Comparison of ENCODE assay signal across 23 cellular contexts in genomic region chr2:236639461-236639860, GRCh38.
"Had no signal": no experiment of that assay in that cellular context is flagged by ENCODE, and none has a peak within 500 bp of the region (broad histone marks: within the 10 kb centered on the region; RNA-seq: fewer than 3 reads in every experiment).

No MANE protein-coding gene starts in this region.

- ATAC-seq: activated CD4-positive, alpha-beta T cell treated with anti-CD3 and anti-CD28 coated beads for 36 hours; activated CD8-positive, alpha-beta memory T cell treated with anti-CD3 and anti-CD28 coated beads, Interleukin-2, amount 10 ng/mL, durations not matched to agents 7 days and 5 days; Panc1 had no signal

- DNase-seq: activated CD4-positive, alpha-beta T cell treated with anti-CD3 and anti-CD28 coated beads for 36 hours; activated CD8-positive, alpha-beta memory T cell treated with anti-CD3 and anti-CD28 coated beads, Interleukin-2, amount 10 ng/mL, durations not matched to agents 7 days and 5 days; activated effector memory CD4-positive, alpha-beta T cell treated with Interleukin-2 at 50 U/mL for 16 hours; activated naive CD4-positive, alpha-beta T cell; activated T-cell treated with anti-CD3 and anti-CD28 coated beads, Interleukin-2, amount 50 U/mL, for 24 hours; central memory CD4-positive, alpha-beta T cell; MM.1S; NCI-H146; NCI-H187 treated with DMSO at 0.1 percent for 48 hours; NCI-H2081 treated with DMSO at 0.1 percent for 48 hours; NCI-H526; NK-92 treated with Interleukin-12 subunit alpha and Interleukin-12 subunit beta, amount 100 ng/mL, for 24 hours; OCI-M1; Right ventricle myocardium superior; RPMI8226; SJCRH30; SK-N-SH; T-helper 1 cell; WERI-Rb-1 had no signal

- H3K27ac Mint-ChIP-seq: activated CD4-positive, alpha-beta T cell treated with anti-CD3 and anti-CD28 coated beads for 36 hours; activated CD8-positive, alpha-beta memory T cell treated with anti-CD3 and anti-CD28 coated beads, Interleukin-2, amount 10 ng/mL, durations not matched to agents 7 days and 5 days; activated naive CD4-positive, alpha-beta T cell treated with anti-CD3 and anti-CD28 coated beads, Interleukin-2, amount 50 U/mL, for 24 hours; activated T-cell treated with anti-CD3 and anti-CD28 coated beads, Interleukin-2, amount 50 U/mL, for 24 hours; activated T-helper 1 cell treated with anti-CD3 and anti-CD28 coated beads, Interleukin-12 subunit alpha, Interleukin-12 subunit beta, Interleukin-2, Interleukin-4 antibody, amounts not matched to agents 30 ng/mL and 10 ng/mL and 1 ng/mL, durations not matched to agents 14 hours and 24 hours and 36 hours had no signal

- H3K9me3 Mint-ChIP-seq: activated naive CD4-positive, alpha-beta T cell treated with anti-CD3 and anti-CD28 coated beads, Interleukin-2, amount 50 U/mL, for 24 hours; activated T-cell treated with anti-CD3 and anti-CD28 coated beads, Interleukin-2, amount 50 U/mL, for 24 hours had no signal

- H3K36me3 Mint-ChIP-seq: activated CD8-positive, alpha-beta memory T cell treated with anti-CD3 and anti-CD28 coated beads, Interleukin-2, amount 10 ng/mL, durations not matched to agents 7 days and 5 days had no signal

- H3K4me3 Mint-ChIP-seq: activated CD4-positive, alpha-beta T cell treated with anti-CD3 and anti-CD28 coated beads for 36 hours; activated CD8-positive, alpha-beta memory T cell treated with anti-CD3 and anti-CD28 coated beads, Interleukin-2, amount 10 ng/mL, durations not matched to agents 7 days and 5 days; activated naive CD4-positive, alpha-beta T cell treated with anti-CD3 and anti-CD28 coated beads, Interleukin-2, amount 50 U/mL, for 24 hours; activated T-cell treated with anti-CD3 and anti-CD28 coated beads, Interleukin-2, amount 50 U/mL, for 24 hours; activated T-helper 1 cell treated with anti-CD3 and anti-CD28 coated beads, Interleukin-12 subunit alpha, Interleukin-12 subunit beta, Interleukin-2, Interleukin-4 antibody, amounts not matched to agents 30 ng/mL and 10 ng/mL and 1 ng/mL, durations not matched to agents 14 hours and 24 hours and 36 hours had no signal

- H3K4me1 Mint-ChIP-seq: activated CD4-positive, alpha-beta T cell treated with anti-CD3 and anti-CD28 coated beads for 36 hours; activated CD8-positive, alpha-beta memory T cell treated with anti-CD3 and anti-CD28 coated beads, Interleukin-2, amount 10 ng/mL, durations not matched to agents 7 days and 5 days; activated naive CD4-positive, alpha-beta T cell treated with anti-CD3 and anti-CD28 coated beads, Interleukin-2, amount 50 U/mL, for 24 hours had no signal

- H3K27ac ChIP-seq: breast epithelium, SJCRH30, WERI-Rb-1 had no signal
